In the genomic region with DNA sequence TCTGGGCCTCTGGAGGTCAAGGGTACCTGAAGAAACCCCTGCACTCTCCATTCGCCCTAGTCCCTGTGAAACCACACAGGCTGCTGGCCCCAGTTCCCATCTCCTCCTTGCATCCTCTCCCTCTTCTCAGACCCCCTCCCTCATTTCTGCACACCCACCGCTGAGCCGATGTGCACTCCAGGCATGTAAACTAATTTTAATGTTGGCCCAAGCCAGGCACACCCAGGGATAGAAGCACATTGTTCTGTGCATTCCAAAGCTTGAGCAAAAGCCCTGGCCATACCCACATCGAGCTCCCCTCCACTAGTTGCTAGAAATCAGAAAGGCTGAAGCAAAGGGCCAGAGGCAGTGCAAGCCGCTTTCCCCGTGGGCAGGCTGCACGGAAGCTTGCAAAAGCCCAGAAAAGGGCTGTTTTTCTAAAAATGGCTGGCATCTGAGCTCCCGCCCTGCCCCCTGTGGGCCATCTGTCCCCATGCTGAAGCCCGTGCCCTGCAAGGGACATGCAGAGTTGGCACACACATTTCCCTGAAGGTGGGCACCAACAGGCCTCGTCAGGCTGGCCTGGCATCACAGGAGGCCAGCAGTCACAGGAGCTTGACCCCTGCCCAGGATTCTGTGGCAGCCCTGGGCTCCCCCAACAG, we compare ENCODE assay signal across 2 cellular contexts.
TF ChIP-seq lines count a peak whose summit lies in the region.

No MANE protein-coding gene starts in this region.

TF ChIP-seq in HCT116, 20 proteins besides CTCF, POLR2A, EP300 and RAD21:
- no peak for TF ChIP-seq SRF (IDR thresholded peaks at IDR 0.05; ENCODE audit: low read depth)
- TF ChIP-seq ZNF274 (IDR thresholded peaks at IDR 0.05; ENCODE audit: low read depth, low read length): no peak
- TF ChIP-seq CEBPB (IDR thresholded peaks at IDR 0.05; ENCODE audit: low read depth): no peak
- TF ChIP-seq POLR2AphosphoS5 (IDR thresholded peaks at IDR 0.05; ENCODE audit: low read depth, low read length): no peak
- no peak for TF ChIP-seq EZH2phosphoT487 (IDR thresholded peaks at IDR 0.05; ENCODE audit: borderline replicate concordance)
- TF ChIP-seq CBX3 (IDR thresholded peaks at IDR 0.05; ENCODE audit: low read depth): no peak
- TF ChIP-seq SIN3A (IDR thresholded peaks at IDR 0.05; ENCODE audit: low read depth): no peak
- TF ChIP-seq, protein P1, sequence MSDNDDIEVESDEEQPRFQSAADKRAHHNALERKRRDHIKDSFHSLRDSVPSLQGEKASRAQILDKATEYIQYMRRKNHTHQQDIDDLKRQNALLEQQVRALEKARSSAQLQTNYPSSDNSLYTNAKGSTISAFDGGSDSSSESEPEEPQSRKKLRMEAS (IDR thresholded peaks at IDR 0.05): no peak
- TF ChIP-seq, protein P2, sequence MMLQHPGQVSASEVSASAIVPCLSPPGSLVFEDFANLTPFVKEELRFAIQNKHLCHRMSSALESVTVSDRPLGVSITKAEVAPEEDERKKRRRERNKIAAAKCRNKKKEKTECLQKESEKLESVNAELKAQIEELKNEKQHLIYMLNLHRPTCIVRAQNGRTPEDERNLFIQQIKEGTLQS (IDR thresholded peaks at IDR 0.05): no peak
- no peak for TF ChIP-seq ZFX (IDR thresholded peaks at IDR 0.05)
- TF ChIP-seq ELF1 (IDR thresholded peaks at IDR 0.05; ENCODE audit: borderline replicate concordance, low read depth): no peak

TF ChIP-seq in GM12878, 131 proteins besides CTCF, POLR2A, EP300 and RAD21 (continued from another document):
- TF ChIP-seq POU2F2 (IDR thresholded peaks at IDR 0.05; ENCODE audit: borderline replicate concordance, low read depth, low read length) (no peak), SMARCA5 (IDR thresholded peaks at IDR 0.05) (no peak), ZNF217 (IDR thresholded peaks at IDR 0.05) (no peak), POLR2AphosphoS2 (IDR thresholded peaks at IDR 0.05; ENCODE audit: low read depth, low read length) (no peak), RUNX3 (IDR thresholded peaks at IDR 0.05; ENCODE audit: low read length) (no peak), TBL1XR1 (IDR thresholded peaks at IDR 0.05; ENCODE audit: low read depth, low read length) (no peak), IRF4 (IDR thresholded peaks at IDR 0.05; ENCODE audit: low read depth, low read length) (no peak), NR2C2 (IDR thresholded peaks at IDR 0.05; ENCODE audit: borderline replicate concordance, control insufficient read depth, insufficient read length, low read depth) (no peak), JUND (IDR thresholded peaks at IDR 0.05; ENCODE audit: low read depth, low read length) (no peak), SP1 (IDR thresholded peaks at IDR 0.05; ENCODE audit: low read depth, low read length) (no peak), SMAD1 (IDR thresholded peaks at IDR 0.05; ENCODE audit: low read depth, partially characterized antibody) (no peak), SIN3A (IDR thresholded peaks at IDR 0.05; ENCODE audit: low read depth, low read length) (no peak), GATAD2B (conservative IDR thresholded peaks at IDR 0.05; ENCODE audit: low read depth) (no peak), ETV6 (conservative IDR thresholded peaks at IDR 0.05 in 1 of 2, IDR thresholded peaks at IDR 0.05 in 1 of 2; ENCODE audit: borderline replicate concordance in 1 of 2, low read depth in 1 of 2) (no peak), HCFC1 (IDR thresholded peaks at IDR 0.05; ENCODE audit: low read length) (no peak)
- TF ChIP-seq, protein P3, sequence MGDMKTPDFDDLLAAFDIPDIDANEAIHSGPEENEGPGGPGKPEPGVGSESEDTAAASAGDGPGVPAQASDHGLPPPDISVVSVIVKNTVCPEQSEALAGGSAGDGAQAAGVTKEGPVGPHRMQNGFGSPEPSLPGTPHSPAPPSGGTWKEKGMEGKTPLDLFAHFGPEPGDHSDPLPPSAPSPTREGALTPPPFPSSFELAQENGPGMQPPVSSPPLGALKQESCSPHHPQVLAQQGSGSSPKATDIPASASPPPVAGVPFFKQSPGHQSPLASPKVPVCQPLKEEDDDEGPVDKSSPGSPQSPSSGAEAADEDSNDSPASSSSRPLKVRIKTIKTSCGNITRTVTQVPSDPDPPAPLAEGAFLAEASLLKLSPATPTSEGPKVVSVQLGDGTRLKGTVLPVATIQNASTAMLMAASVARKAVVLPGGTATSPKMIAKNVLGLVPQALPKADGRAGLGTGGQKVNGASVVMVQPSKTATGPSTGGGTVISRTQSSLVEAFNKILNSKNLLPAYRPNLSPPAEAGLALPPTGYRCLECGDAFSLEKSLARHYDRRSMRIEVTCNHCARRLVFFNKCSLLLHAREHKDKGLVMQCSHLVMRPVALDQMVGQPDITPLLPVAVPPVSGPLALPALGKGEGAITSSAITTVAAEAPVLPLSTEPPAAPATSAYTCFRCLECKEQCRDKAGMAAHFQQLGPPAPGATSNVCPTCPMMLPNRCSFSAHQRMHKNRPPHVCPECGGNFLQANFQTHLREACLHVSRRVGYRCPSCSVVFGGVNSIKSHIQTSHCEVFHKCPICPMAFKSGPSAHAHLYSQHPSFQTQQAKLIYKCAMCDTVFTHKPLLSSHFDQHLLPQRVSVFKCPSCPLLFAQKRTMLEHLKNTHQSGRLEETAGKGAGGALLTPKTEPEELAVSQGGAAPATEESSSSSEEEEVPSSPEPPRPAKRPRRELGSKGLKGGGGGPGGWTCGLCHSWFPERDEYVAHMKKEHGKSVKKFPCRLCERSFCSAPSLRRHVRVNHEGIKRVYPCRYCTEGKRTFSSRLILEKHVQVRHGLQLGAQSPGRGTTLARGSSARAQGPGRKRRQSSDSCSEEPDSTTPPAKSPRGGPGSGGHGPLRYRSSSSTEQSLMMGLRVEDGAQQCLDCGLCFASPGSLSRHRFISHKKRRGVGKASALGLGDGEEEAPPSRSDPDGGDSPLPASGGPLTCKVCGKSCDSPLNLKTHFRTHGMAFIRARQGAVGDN (IDR thresholded peaks at IDR 0.05): no peak
- TF ChIP-seq, protein P4, sequence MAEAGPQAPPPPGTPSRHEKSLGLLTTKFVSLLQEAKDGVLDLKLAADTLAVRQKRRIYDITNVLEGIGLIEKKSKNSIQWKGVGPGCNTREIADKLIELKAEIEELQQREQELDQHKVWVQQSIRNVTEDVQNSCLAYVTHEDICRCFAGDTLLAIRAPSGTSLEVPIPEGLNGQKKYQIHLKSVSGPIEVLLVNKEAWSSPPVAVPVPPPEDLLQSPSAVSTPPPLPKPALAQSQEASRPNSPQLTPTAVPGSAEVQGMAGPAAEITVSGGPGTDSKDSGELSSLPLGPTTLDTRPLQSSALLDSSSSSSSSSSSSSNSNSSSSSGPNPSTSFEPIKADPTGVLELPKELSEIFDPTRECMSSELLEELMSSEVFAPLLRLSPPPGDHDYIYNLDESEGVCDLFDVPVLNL (IDR thresholded peaks at IDR 0.05; ENCODE audit: low read depth, low read length): no peak
- TF ChIP-seq, protein P5, sequence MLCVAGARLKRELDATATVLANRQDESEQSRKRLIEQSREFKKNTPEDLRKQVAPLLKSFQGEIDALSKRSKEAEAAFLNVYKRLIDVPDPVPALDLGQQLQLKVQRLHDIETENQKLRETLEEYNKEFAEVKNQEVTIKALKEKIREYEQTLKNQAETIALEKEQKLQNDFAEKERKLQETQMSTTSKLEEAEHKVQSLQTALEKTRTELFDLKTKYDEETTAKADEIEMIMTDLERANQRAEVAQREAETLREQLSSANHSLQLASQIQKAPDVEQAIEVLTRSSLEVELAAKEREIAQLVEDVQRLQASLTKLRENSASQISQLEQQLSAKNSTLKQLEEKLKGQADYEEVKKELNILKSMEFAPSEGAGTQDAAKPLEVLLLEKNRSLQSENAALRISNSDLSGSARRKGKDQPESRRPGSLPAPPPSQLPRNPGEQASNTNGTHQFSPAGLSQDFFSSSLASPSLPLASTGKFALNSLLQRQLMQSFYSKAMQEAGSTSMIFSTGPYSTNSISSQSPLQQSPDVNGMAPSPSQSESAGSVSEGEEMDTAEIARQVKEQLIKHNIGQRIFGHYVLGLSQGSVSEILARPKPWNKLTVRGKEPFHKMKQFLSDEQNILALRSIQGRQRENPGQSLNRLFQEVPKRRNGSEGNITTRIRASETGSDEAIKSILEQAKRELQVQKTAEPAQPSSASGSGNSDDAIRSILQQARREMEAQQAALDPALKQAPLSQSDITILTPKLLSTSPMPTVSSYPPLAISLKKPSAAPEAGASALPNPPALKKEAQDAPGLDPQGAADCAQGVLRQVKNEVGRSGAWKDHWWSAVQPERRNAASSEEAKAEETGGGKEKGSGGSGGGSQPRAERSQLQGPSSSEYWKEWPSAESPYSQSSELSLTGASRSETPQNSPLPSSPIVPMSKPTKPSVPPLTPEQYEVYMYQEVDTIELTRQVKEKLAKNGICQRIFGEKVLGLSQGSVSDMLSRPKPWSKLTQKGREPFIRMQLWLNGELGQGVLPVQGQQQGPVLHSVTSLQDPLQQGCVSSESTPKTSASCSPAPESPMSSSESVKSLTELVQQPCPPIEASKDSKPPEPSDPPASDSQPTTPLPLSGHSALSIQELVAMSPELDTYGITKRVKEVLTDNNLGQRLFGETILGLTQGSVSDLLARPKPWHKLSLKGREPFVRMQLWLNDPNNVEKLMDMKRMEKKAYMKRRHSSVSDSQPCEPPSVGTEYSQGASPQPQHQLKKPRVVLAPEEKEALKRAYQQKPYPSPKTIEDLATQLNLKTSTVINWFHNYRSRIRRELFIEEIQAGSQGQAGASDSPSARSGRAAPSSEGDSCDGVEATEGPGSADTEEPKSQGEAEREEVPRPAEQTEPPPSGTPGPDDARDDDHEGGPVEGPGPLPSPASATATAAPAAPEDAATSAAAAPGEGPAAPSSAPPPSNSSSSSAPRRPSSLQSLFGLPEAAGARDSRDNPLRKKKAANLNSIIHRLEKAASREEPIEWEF (IDR thresholded peaks at IDR 0.05; ENCODE audit: insufficient replicate concordance, low read depth, low read length): no peak
- TF ChIP-seq, protein P1 (IDR thresholded peaks at IDR 0.05; ENCODE audit: low read depth, low read length): no peak
TF ChIP-seq in GM12878: peak in this region for 0.
